In the genomic region with DNA sequence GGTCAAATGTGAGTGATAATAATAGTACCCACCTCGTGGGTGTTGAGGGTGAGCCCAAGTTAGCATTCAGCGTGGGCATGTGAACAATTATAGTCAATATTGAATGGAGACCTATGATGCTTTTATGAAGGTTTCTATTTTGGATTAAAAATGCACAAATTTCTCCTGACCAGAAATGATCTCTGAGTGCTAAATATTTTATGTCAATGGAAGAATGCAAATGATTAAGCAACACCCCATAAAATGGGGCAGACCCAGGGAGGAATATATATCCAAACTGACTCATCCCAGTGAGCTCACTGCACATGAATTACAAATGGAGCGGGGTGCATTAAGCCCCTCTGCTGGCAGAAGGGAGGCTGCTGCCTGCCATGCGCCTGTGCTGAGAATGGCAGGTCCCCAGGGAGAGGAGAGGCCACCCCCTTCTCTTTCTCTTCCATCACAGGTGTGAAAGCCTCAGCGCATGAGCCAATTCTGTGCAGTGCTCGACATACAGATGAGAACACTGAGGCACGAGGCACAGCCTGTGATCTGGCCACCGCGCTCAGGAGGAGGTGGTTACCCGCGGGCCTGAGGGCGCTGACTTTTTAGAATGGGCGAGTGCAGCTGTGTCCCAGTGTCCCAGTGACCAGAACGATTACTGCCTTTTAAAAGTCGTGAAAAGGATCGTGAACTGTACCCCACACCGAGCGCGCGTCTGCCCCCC, we compare ENCODE assay signal across 8 cellular contexts. TPM values are rescaled to one million over a fixed set of nuclear protein-coding genes. Genes with fewer than 3 reads are reported as not detected.
DNase-seq lines count a peak whose midpoint lies in the region; ATAC-seq, FAIRE-seq and TF ChIP-seq lines count a peak whose summit lies in the region.
"Not testable (repeated sequence)": the region's sequence is repeated elsewhere in the genome, so short reads cannot be mapped to it uniquely, and the experiment has no call there.

No MANE protein-coding gene starts in this region.

- not testable (repeated sequence) for H3K9me3 ChIP-seq in HUES6 (ENCODE audit: control insufficient read depth, insufficient read depth, low read depth, low read length); left ventricle myocardium inferior (replicated peaks)

- TF ChIP-seq CTCF in bronchial epithelial cell (IDR thresholded peaks at IDR 0.05; ENCODE audit: insufficient read depth, low read length, severe bottlenecking); left ventricle myocardium inferior (IDR thresholded peaks at IDR 0.05; ENCODE audit: borderline replicate concordance): not testable (repeated sequence)

- not testable (repeated sequence) for H3K36me3 Mint-ChIP-seq in activated CD4-positive, alpha-beta memory T cell treated with anti-CD3 and anti-CD28 coated beads, Interleukin-2, amount 10 ng/mL, durations not matched to agents 7 days and 5 days (ENCODE audit: low read depth); naive thymus-derived CD8-positive, alpha-beta T cell; stimulated activated memory B cell treated with anti-CD40 and anti-IgM and Interleukin-4, amounts not matched to agents 10 μg/mL and 1 μg/mL and 100 μg/mL, for 72 hours

- CTCF ChIA-PET in activated CD4-positive, alpha-beta memory T cell treated with anti-CD3 and anti-CD28 coated beads, Interleukin-2, amount 10 ng/mL, durations not matched to agents 7 days and 5 days (lab: Charles Lee) = not testable (repeated sequence)

- H3K4me3 ChIP-seq in HUES6 (ENCODE audit: low read depth, low read length) (peak overlapping the region; percentile 92), bronchial epithelial cell (ENCODE audit: low read depth, low read length) (peak overlapping the region; percentile 66), left ventricle myocardium inferior (peak overlapping the region; percentile 82)

- H3K4me3 Mint-ChIP-seq in activated CD4-positive, alpha-beta memory T cell treated with anti-CD3 and anti-CD28 coated beads, Interleukin-2, amount 10 ng/mL, durations not matched to agents 7 days and 5 days = peak overlapping the region; percentile 92
- H3K4me3 Mint-ChIP-seq in naive thymus-derived CD8-positive, alpha-beta T cell = peak overlapping the region; percentile 80 to 99 (median 97)
- H3K4me3 Mint-ChIP-seq in stimulated activated memory B cell treated with anti-CD40 and anti-IgM and Interleukin-4, amounts not matched to agents 10 μg/mL and 1 μg/mL and 100 μg/mL, for 72 hours = peak overlapping the region; percentile 87

- DNase-seq in CD1c-positive myeloid dendritic cell (ENCODE audit: extremely low spot score) = peak; percentile 3
- peak; percentile 56 for DNase-seq in OCI-M1 (lab: John Stamatoyannopoulos, UW)
- peak; percentile 33 for DNase-seq in activated CD4-positive, alpha-beta memory T cell treated with anti-CD3 and anti-CD28 coated beads, Interleukin-2, amount 10 ng/mL, durations not matched to agents 7 days and 5 days
- DNase-seq in bronchial epithelial cell (ENCODE audit: low read depth) = peak; percentile 33
- not testable (repeated sequence) for DNase-seq in left ventricle myocardium inferior
- DNase-seq in naive thymus-derived CD8-positive, alpha-beta T cell = peak in 6 of 10 donors; percentile 15 to 41 (median 22)

- not testable (repeated sequence) for H3K27me3 ChIP-seq in HUES6 (ENCODE audit: control insufficient read depth, insufficient read depth, low read length); bronchial epithelial cell (ENCODE audit: control insufficient read depth, insufficient read depth, low read length); left ventricle myocardium inferior (ENCODE audit: low read depth)

- H3K9ac ChIP-seq in HUES6 (ENCODE audit: low read length) = peak overlapping the region; percentile 91

- not testable (repeated sequence) for H3K27ac Mint-ChIP-seq in activated CD4-positive, alpha-beta memory T cell treated with anti-CD3 and anti-CD28 coated beads, Interleukin-2, amount 10 ng/mL, durations not matched to agents 7 days and 5 days
- peak overlapping the region; percentile 22 to 91 (median 84) for H3K27ac Mint-ChIP-seq in naive thymus-derived CD8-positive, alpha-beta T cell
- peak overlapping the region; percentile 82 for H3K27ac Mint-ChIP-seq in stimulated activated memory B cell treated with anti-CD40 and anti-IgM and Interleukin-4, amounts not matched to agents 10 μg/mL and 1 μg/mL and 100 μg/mL, for 72 hours

- H3K36me3 ChIP-seq in HUES6 (ENCODE audit: control insufficient read depth, insufficient read depth, low read length); bronchial epithelial cell (ENCODE audit: control insufficient read depth, insufficient read depth, low read length); left ventricle myocardium inferior: not testable (repeated sequence)

- not testable (repeated sequence) for ATAC-seq in naive thymus-derived CD8-positive, alpha-beta T cell; stimulated activated memory B cell treated with anti-CD40 and anti-IgM and Interleukin-4, amounts not matched to agents 10 μg/mL and 1 μg/mL and 100 μg/mL, for 72 hours

- intact Hi-C loops in left ventricle myocardium inferior (cut with micrococcal nuclease) = not testable (repeated sequence)

- POLR2A ChIA-PET in activated CD4-positive, alpha-beta memory T cell treated with anti-CD3 and anti-CD28 coated beads, Interleukin-2, amount 10 ng/mL, durations not matched to agents 7 days and 5 days (lab: Charles Lee) = not testable (repeated sequence)
- POLR2A ChIA-PET in naive thymus-derived CD8-positive, alpha-beta T cell (lab: Charles Lee) = interaction anchor here (0.6 kb wide), 1 partner anchor 234 kb away, joined by 3 read pairs; no protein-coding TSS in a partner anchor

- not testable (repeated sequence) for FAIRE-seq in bronchial epithelial cell (lab: Jason Lieb, UNC)

- peaks cover 11% of the 10 kb centered on the region for H3K27me3 Mint-ChIP-seq in activated CD4-positive, alpha-beta memory T cell treated with anti-CD3 and anti-CD28 coated beads, Interleukin-2, amount 10 ng/mL, durations not matched to agents 7 days and 5 days
- H3K27me3 Mint-ChIP-seq in naive thymus-derived CD8-positive, alpha-beta T cell; stimulated activated memory B cell treated with anti-CD40 and anti-IgM and Interleukin-4, amounts not matched to agents 10 μg/mL and 1 μg/mL and 100 μg/mL, for 72 hours: not testable (repeated sequence)

- peak overlapping the region; percentile 71; the same call in 1 of the 2 replicates for H3K27ac ChIP-seq in HUES6 (ENCODE audit: low read depth, low read length)
- H3K27ac ChIP-seq in left ventricle myocardium inferior (replicated peaks) = peak overlapping the region; percentile 60

- peaks cover 12% of the 10 kb centered on the region for H3K4me1 Mint-ChIP-seq in activated CD4-positive, alpha-beta memory T cell treated with anti-CD3 and anti-CD28 coated beads, Interleukin-2, amount 10 ng/mL, durations not matched to agents 7 days and 5 days
- peaks cover 3 to 19% (median 14%) of the 10 kb centered on the region in 4 donors for H3K4me1 Mint-ChIP-seq in naive thymus-derived CD8-positive, alpha-beta T cell
- H3K4me1 Mint-ChIP-seq in stimulated activated memory B cell treated with anti-CD40 and anti-IgM and Interleukin-4, amounts not matched to agents 10 μg/mL and 1 μg/mL and 100 μg/mL, for 72 hours = peaks cover 19% of the 10 kb centered on the region

- not testable (repeated sequence) for H3K9me3 Mint-ChIP-seq in activated CD4-positive, alpha-beta memory T cell treated with anti-CD3 and anti-CD28 coated beads, Interleukin-2, amount 10 ng/mL, durations not matched to agents 7 days and 5 days; naive thymus-derived CD8-positive, alpha-beta T cell; stimulated activated memory B cell treated with anti-CD40 and anti-IgM and Interleukin-4, amounts not matched to agents 10 μg/mL and 1 μg/mL and 100 μg/mL, for 72 hours

- H3K4me1 ChIP-seq in HUES6 (ENCODE audit: control insufficient read depth, insufficient read depth, low read length) = not testable (repeated sequence)
- peaks cover 13% of the 10 kb centered on the region for H3K4me1 ChIP-seq in left ventricle myocardium inferior

RNA-seq across cellular contexts. Expression of gene FAM90A1, which starts 14.7 kb away (rescaled TPM):
- total RNA-seq in activated CD4-positive, alpha-beta memory T cell treated with anti-CD3 and anti-CD28 coated beads, Interleukin-2, amount 10 ng/mL, durations not matched to agents 7 days and 5 days = under 1 TPM; 0.20 TPM
- total RNA-seq in bronchial epithelial cell = not detected in 2 replicates
- 0.30 TPM for total RNA-seq in left ventricle myocardium inferior
- total RNA-seq in naive thymus-derived CD8-positive, alpha-beta T cell = not detected
- polyA plus RNA-seq in naive thymus-derived CD8-positive, alpha-beta T cell = under 1 TPM in 1 of 3 donors, not detected in 2; 0.22 TPM
